Comparison of ENCODE assay signal across 8 cellular contexts in the genomic region with DNA sequence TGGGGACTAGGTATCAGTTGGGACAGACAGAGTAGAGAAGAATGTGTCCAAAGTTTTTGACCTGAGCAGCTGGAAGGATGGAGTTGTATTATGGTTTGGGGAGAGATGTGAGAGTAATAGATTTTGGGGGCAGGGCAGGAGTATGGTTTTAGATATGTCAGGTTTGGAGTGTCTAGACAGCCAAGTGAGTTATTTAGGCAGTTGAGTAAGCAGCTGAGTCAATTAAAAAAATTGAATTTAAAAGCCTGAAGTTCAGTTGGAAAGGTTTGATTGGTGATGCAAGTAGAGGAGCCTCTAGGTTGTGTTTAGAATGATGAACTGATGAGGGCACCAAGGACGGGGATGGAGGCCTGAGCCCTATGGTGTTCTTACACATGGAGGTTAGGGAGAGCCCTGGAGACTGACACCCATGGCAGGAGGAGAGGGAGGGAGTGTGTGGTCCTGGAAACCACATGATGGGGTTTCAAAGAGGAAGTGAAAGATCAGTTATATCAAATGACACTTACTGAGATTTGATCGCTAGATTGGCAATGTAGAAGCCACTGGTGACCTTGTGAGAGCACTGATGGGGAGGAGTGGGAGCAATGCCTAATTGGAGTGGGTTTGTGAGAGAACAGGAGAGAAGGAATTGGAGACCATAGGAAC. TPM values are rescaled to one million over a fixed set of nuclear protein-coding genes. Genes with fewer than 3 reads are reported as not detected.
A peak's percentile ranks its signal among the peaks of the same experiment; 100 is the strongest.
DNase-seq lines count a peak whose midpoint lies in the region; ATAC-seq and TF ChIP-seq lines count a peak whose summit lies in the region.

No MANE protein-coding gene starts in this region.

- peak; percentile 75 for ATAC-seq in HG03175 (IDR thresholded peaks at IDR 0.05; ENCODE audit: unreplicated experiment)

- H3K4me3 ChIP-seq in spleen: peak overlapping the region in 3 of 8 donors; percentile 16 to 60 (median 22)

- H3K36me3 ChIP-seq in spleen: no peaks in the 10 kb centered on the region

- TF ChIP-seq CTCF in spleen (IDR thresholded peaks at IDR 0.05 in 8 of 11, conservative IDR thresholded peaks at IDR 0.05 in 3 of 11): no peak

- H3K27ac ChIP-seq in spleen: peak overlapping the region in 7 of 8 donors; percentile 16 to 67 (median 40)

- CTCF ChIA-PET in activated CD4-positive, alpha-beta memory T cell treated with anti-CD3 and anti-CD28 coated beads, Interleukin-2, amount 10 ng/mL, durations not matched to agents 7 days and 5 days (lab: Charles Lee): interaction anchor here (1.1 to 12.0 kb wide), 3 partner anchors 10 to 25 kb away, joined by 5 to 120 read pairs (median 12); partner anchors contain the start of gene ITGA6

- H3K4me1 Mint-ChIP-seq in activated CD4-positive, alpha-beta T cell treated with anti-CD3 and anti-CD28 coated beads, Interleukin-2, amount 10 ng/mL, durations not matched to agents 24 days and 14 days: peaks cover 45% of the 10 kb centered on the region
- H3K4me1 Mint-ChIP-seq in activated CD4-positive, alpha-beta memory T cell treated with anti-CD3 and anti-CD28 coated beads, Interleukin-2, amount 10 ng/mL, durations not matched to agents 7 days and 5 days: peaks cover 38% of the 10 kb centered on the region

- no peak overlapping the region for H3K4me3 Mint-ChIP-seq in activated CD4-positive, alpha-beta T cell treated with anti-CD3 and anti-CD28 coated beads, Interleukin-2, amount 10 ng/mL, durations not matched to agents 24 days and 14 days
- H3K4me3 Mint-ChIP-seq in activated CD4-positive, alpha-beta memory T cell treated with anti-CD3 and anti-CD28 coated beads, Interleukin-2, amount 10 ng/mL, durations not matched to agents 7 days and 5 days: no peak overlapping the region

- intact Hi-C loops in activated CD4-positive, alpha-beta T cell treated with anti-CD3 and anti-CD28 coated beads, Interleukin-2, amount 10 ng/mL, durations not matched to agents 24 days and 14 days (cut with micrococcal nuclease): loop anchor here (1.0 to 10.0 kb wide), 2 partner anchors 9 to 1513 kb away; partner anchors contain the start of gene GORASP2
- intact Hi-C loops in spleen (cut with DNase I; ENCODE audit: low total_unique reads): no loop called here
- intact Hi-C loops in posterior cingulate gyrus (cut with DNase I): no loop called here

- H3K27me3 ChIP-seq in spleen (replicated peaks in 1 of 7): no peaks in the 10 kb centered on the region

- peak; percentile 78 for DNase-seq in activated CD4-positive, alpha-beta T cell treated with anti-CD3 and anti-CD28 coated beads, Interleukin-2, amount 10 ng/mL, durations not matched to agents 24 days and 14 days
- DNase-seq in activated CD4-positive, alpha-beta T cell treated with anti-CD3 and anti-CD28 coated beads for 4 hours: no peak
- peak; percentile 35 for DNase-seq in activated CD4-positive, alpha-beta memory T cell treated with anti-CD3 and anti-CD28 coated beads, Interleukin-2, amount 10 ng/mL, durations not matched to agents 7 days and 5 days
- DNase-seq in spleen (no peak), occipital lobe (lab: John Stamatoyannopoulos, UW) (no peak), DMS79 treated with DMSO at 0.1 percent for 48 hours (lab: John Stamatoyannopoulos, UW) (no peak), posterior cingulate gyrus (no peak)

- POLR2A ChIA-PET in activated CD4-positive, alpha-beta memory T cell treated with anti-CD3 and anti-CD28 coated beads, Interleukin-2, amount 10 ng/mL, durations not matched to agents 7 days and 5 days (lab: Charles Lee): interaction anchor here (1.1 kb wide), 2 partner anchors 10 to 25 kb away, joined by 4 read pairs; no protein-coding TSS in a partner anchor

- TF ChIP-seq POLR2A in spleen (IDR thresholded peaks at IDR 0.05): no peak

- H3K9me3 ChIP-seq in spleen: no peaks in the 10 kb centered on the region

- H3K36me3 Mint-ChIP-seq in activated CD4-positive, alpha-beta T cell treated with anti-CD3 and anti-CD28 coated beads, Interleukin-2, amount 10 ng/mL, durations not matched to agents 24 days and 14 days (ENCODE audit: low read depth): peaks cover 2% of the 10 kb centered on the region
- H3K36me3 Mint-ChIP-seq in activated CD4-positive, alpha-beta memory T cell treated with anti-CD3 and anti-CD28 coated beads, Interleukin-2, amount 10 ng/mL, durations not matched to agents 7 days and 5 days (ENCODE audit: low read depth): peaks cover 4% of the 10 kb centered on the region

- H3K9me3 Mint-ChIP-seq in activated CD4-positive, alpha-beta T cell treated with anti-CD3 and anti-CD28 coated beads, Interleukin-2, amount 10 ng/mL, durations not matched to agents 24 days and 14 days: no peaks in the 10 kb centered on the region
- H3K9me3 Mint-ChIP-seq in activated CD4-positive, alpha-beta memory T cell treated with anti-CD3 and anti-CD28 coated beads, Interleukin-2, amount 10 ng/mL, durations not matched to agents 7 days and 5 days: no peaks in the 10 kb centered on the region

- H3K27ac Mint-ChIP-seq in activated CD4-positive, alpha-beta T cell treated with anti-CD3 and anti-CD28 coated beads, Interleukin-2, amount 10 ng/mL, durations not matched to agents 24 days and 14 days: no peak overlapping the region
- H3K27ac Mint-ChIP-seq in activated CD4-positive, alpha-beta memory T cell treated with anti-CD3 and anti-CD28 coated beads, Interleukin-2, amount 10 ng/mL, durations not matched to agents 7 days and 5 days: no peak overlapping the region

- H3K27me3 Mint-ChIP-seq in activated CD4-positive, alpha-beta T cell treated with anti-CD3 and anti-CD28 coated beads, Interleukin-2, amount 10 ng/mL, durations not matched to agents 24 days and 14 days: peaks cover 11% of the 10 kb centered on the region
- H3K27me3 Mint-ChIP-seq in activated CD4-positive, alpha-beta memory T cell treated with anti-CD3 and anti-CD28 coated beads, Interleukin-2, amount 10 ng/mL, durations not matched to agents 7 days and 5 days: peaks cover 13% of the 10 kb centered on the region

- WGBS in spleen, 5 donors: 22 to 48% (median 39%) methylated on average over 2 of the region's 2 CpGs

- H3K4me1 ChIP-seq in spleen: peaks cover 17 to 100% (median 88%) of the 10 kb centered on the region in 6 donors

RNA-seq across cellular contexts. Expression of gene ITGA6, which starts 10.2 kb away (rescaled TPM):
- 0.68 and 0.85 TPM in 2 replicates for total RNA-seq in activated CD4-positive, alpha-beta T cell treated with anti-CD3 and anti-CD28 coated beads, Interleukin-2, amount 10 ng/mL, durations not matched to agents 24 days and 14 days
- 10 to 100 TPM; 17.7 to 18.0 TPM for total RNA-seq in activated CD4-positive, alpha-beta memory T cell treated with anti-CD3 and anti-CD28 coated beads, Interleukin-2, amount 10 ng/mL, durations not matched to agents 7 days and 5 days
- total RNA-seq in spleen: 100 to 1,000 TPM in 5 of 7 donors, 10 to 100 TPM in 2; 54.6 to 172 (median 114) TPM
- 10 to 100 TPM in 1 of 3 donors, 1 to 10 TPM in 2; 6.9 to 18.1 (median 8.2) TPM for polyA plus RNA-seq in spleen
- 32.6 TPM for total RNA-seq in occipital lobe

Comparison
In these comparisons a context has a peak if more than half of its experiments do, and no peak if none do; other contexts are left out.
1. DNase-seq: peak in activated CD4-positive, alpha-beta T cell treated with anti-CD3 and anti-CD28 coated beads, Interleukin-2, amount 10 ng/mL, durations not matched to agents 24 days and 14 days (single experiment) and activated CD4-positive, alpha-beta memory T cell treated with anti-CD3 and anti-CD28 coated beads, Interleukin-2, amount 10 ng/mL, durations not matched to agents 7 days and 5 days (single experiment); none in activated CD4-positive, alpha-beta T cell treated with anti-CD3 and anti-CD28 coated beads for 4 hours (0 of 2), spleen (single experiment), occipital lobe (single experiment), DMS79 treated with DMSO at 0.1 percent for 48 hours (single experiment) and posterior cingulate gyrus (0 of 10).
2. RNA of gene ITGA6, which starts 10.2 kb away (total RNA-seq): 54.6 to 172 TPM in spleen, 32.6 TPM in occipital lobe (single experiment) and 17.7 to 18.0 TPM in activated CD4-positive, alpha-beta memory T cell treated with anti-CD3 and anti-CD28 coated beads, Interleukin-2, amount 10 ng/mL, durations not matched to agents 7 days and 5 days; 0.68 to 0.85 TPM in activated CD4-positive, alpha-beta T cell treated with anti-CD3 and anti-CD28 coated beads, Interleukin-2, amount 10 ng/mL, durations not matched to agents 24 days and 14 days; every median in the first group is over 10 times any median in the second.